23 cellular contexts compared by ENCODE assay signal in the genomic region with DNA sequence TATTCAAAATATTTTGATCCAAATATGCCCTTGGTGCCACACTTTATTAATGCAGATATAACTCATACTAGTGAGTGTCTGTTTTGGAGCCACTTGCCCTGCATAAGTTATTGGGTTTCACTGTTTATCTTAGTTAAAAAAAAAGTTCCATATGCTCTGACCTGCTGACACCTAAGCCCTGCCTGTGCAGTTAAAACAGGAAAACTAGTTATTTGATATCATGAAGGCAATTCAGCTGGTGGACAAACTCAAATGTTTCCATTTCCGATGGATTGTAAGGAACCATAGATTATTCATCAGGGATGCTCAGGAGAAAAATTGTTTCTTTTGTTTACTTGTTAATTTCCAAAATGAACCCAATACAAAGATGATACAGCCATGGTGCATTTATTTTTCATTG.
"Had no signal": no experiment of that assay in that cellular context is flagged by ENCODE, and none has a peak within 500 bp of the region (broad histone marks: within the 10 kb centered on the region; RNA-seq: fewer than 3 reads in every experiment).

No MANE protein-coding gene starts in this region.

- DNase-seq: activated B cell treated with CpG ODN at 0.5 μM for 24 hours; activated CD4-positive, alpha-beta T cell treated with anti-CD3 and anti-CD28 coated beads for 48 hours; activated CD4-positive, alpha-beta T cell treated with anti-CD3 and anti-CD28 coated beads, Interleukin-2, amount 50 U/mL, for 1 hour; activated CD4-positive, alpha-beta T cell treated with anti-CD3 and anti-CD28 coated beads, Interleukin-2, amount 50 U/mL, for 48 hours; activated CD8-positive, alpha-beta memory T cell treated with anti-CD3 and anti-CD28 coated beads for 24 hours; activated CD8-positive, alpha-beta T cell treated with anti-CD3 and anti-CD28 coated beads for 36 hours; activated effector memory CD4-positive, alpha-beta T cell treated with Interleukin-2 at 50 U/mL for 16 hours; activated gamma-delta T cell treated with Interleukin-2 at 50 U/mL for 16 hours; activated naive CD4-positive, alpha-beta T cell treated with anti-CD3 and anti-CD28 coated beads, Interleukin-2, amount 50 U/mL, for 16 hours; activated naive CD4-positive, alpha-beta T cell treated with Interleukin-2 at 50 U/mL for 16 hours; activated T-cell treated with anti-CD3 and anti-CD28 coated beads, Interleukin-2, amount 50 U/mL, for 4 hours; amygdala; aorta; body of pancreas; caudate nucleus; cerebellar nuclear complex; colonic mucosa; effector CD8-positive, alpha-beta T cell; esophagus squamous epithelium; foreskin melanocyte; heart right ventricle; T1000; WERI-Rb-1 had no signal
